Comparison of ENCODE assay signal across 11 cellular contexts in the genomic region with DNA sequence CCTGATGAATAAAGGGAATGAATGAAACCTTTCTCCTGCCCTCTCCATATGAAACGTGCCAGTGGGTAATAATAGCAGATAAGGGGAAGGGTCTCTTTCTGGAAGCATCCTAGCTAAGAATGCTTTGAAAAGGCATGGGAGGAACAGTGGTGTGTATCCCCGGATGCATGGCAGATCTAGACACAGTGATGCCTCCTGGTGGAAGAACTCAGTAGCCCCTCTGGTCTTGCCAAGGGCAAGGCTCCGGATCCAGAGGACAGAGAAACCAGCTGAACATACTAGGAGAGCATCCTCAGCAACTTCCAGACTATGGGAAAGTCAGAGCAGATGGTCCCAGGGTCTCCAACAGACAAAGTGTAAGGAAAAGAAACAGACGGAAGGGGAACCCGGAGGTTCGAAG. TPM values are rescaled to one million over a fixed set of nuclear protein-coding genes. Genes with fewer than 3 reads are reported as not detected.
DNase-seq lines count a peak whose midpoint lies in the region; ATAC-seq, FAIRE-seq and TF ChIP-seq lines count a peak whose summit lies in the region.
"Had no signal": no experiment of that assay in that cellular context is flagged by ENCODE, and none has a peak within 500 bp of the region (broad histone marks: within the 10 kb centered on the region; RNA-seq: fewer than 3 reads in every experiment).

No MANE protein-coding gene starts in this region.

- no peak overlapping the region for H3K4me3 ChIP-seq in heart left ventricle
- no peak overlapping the region for H3K4me3 ChIP-seq in PC-9

- peaks cover 5% of the 10 kb centered on the region; the same call in 1 of the 2 replicates for H3F3A ChIP-seq in PC-9 (ENCODE audit: insufficient read depth, low read depth)

- TF ChIP-seq CTCF in heart left ventricle (IDR thresholded peaks at IDR 0.05), result peak in 8 of 12 donors; percentile 7 to 34 (median 30)
- peak; percentile 45; the same call in 1 of the 2 replicates for TF ChIP-seq CTCF in PC-9 (conservative IDR thresholded peaks at IDR 0.05)
- TF ChIP-seq CTCF in foreskin keratinocyte (conservative IDR thresholded peaks at IDR 0.05), result peak; percentile 55

- H3K9me2 ChIP-seq in PC-9 (ENCODE audit: insufficient read depth), result no peaks in the 10 kb centered on the region

- no peak for FAIRE-seq in RCC 7860 (lab: Jason Lieb, UNC)
- FAIRE-seq: small intestine had no signal

- WGBS in heart left ventricle, 4 donors, result 68 to 80% (median 76%) methylated on average over 6 of the region's 6 CpGs

- no peaks in the 10 kb centered on the region for H3K9me3 ChIP-seq in heart left ventricle
- H3K9me3 ChIP-seq in PC-9 (ENCODE audit: insufficient read depth, low read depth), result no peaks in the 10 kb centered on the region

- H3K27me3 ChIP-seq in heart left ventricle, result no peaks in the 10 kb centered on the region
- no peaks in the 10 kb centered on the region for H3K27me3 ChIP-seq in PC-9 (ENCODE audit: insufficient read depth, low read depth)
- H3K27me3 ChIP-seq in foreskin keratinocyte, result no peaks in the 10 kb centered on the region

- H3K79me2 ChIP-seq in PC-9 (ENCODE audit: low read depth), result no peaks in the 10 kb centered on the region

- DNase-seq in heart left ventricle, result peak in 2 of 5 donors; percentile 18 to 34
- DNase-seq in left cardiac atrium, result no peak
- no peak for DNase-seq in PC-9
- no peak for DNase-seq in foreskin keratinocyte
- no peak for DNase-seq in head of caudate nucleus
- no peak for DNase-seq in RCC 7860 (ENCODE audit: low spot score)
- DNase-seq in putamen (ENCODE audit: low spot score), result no peak
- DNase-seq: activated naive CD8-positive, alpha-beta T cell treated with anti-CD3 and anti-CD28 coated beads, Interleukin-2, amount 10 ng/mL, durations not matched to agents 7 days and 5 days; small intestine had no signal

- TF ChIP-seq POLR2A in heart left ventricle (IDR thresholded peaks at IDR 0.05), result no peak

- H3K27ac ChIP-seq in heart left ventricle, result no peak overlapping the region
- no peak overlapping the region for H3K27ac ChIP-seq in PC-9
- H3K27ac ChIP-seq in foreskin keratinocyte, result no peak overlapping the region

- no peak overlapping the region for H2AFZ ChIP-seq in PC-9

- no peaks in the 10 kb centered on the region for H3K36me3 ChIP-seq in heart left ventricle
- no peaks in the 10 kb centered on the region for H3K36me3 ChIP-seq in PC-9 (ENCODE audit: low read depth)

- POLR2A ChIA-PET in PC-9 (lab: Charles Lee; ENCODE audit: unreplicated experiment), result no interaction called here

- no peaks in the 10 kb centered on the region for H4K20me1 ChIP-seq in PC-9 (ENCODE audit: insufficient read depth)

- H3K4me1 ChIP-seq in heart left ventricle (peaks cover 0 to 4% (median 0%) of the 10 kb centered on the region in 12 donors), PC-9 (replicated peaks; ENCODE audit: insufficient read depth) (no peaks in the 10 kb centered on the region), foreskin keratinocyte (no peaks in the 10 kb centered on the region)

- ATAC-seq in heart left ventricle, result peak in 2 of 4 donors; percentile 27 to 50
- ATAC-seq in left cardiac atrium, result no peak
- no peak for ATAC-seq in foreskin keratinocyte
- ATAC-seq in GM21723 (IDR thresholded peaks at IDR 0.05; ENCODE audit: unreplicated experiment), result no peak

- no peak overlapping the region for H3K4me2 ChIP-seq in PC-9

- intact Hi-C loops in heart left ventricle (cut with DNase I) (loop anchor here in 3 of 10 donors (5.0 to 10.0 kb wide), 2 partner anchors 49 to 52 kb away; a partner anchor contains a TSS), left cardiac atrium (cut with DNase I) (loop anchor here in 1 of 2 donors (10.0 kb wide), 1 partner anchor 49 kb away; a partner anchor contains a TSS), PC-9 (cut with micrococcal nuclease; ENCODE audit: unreplicated experiment) (loop anchor here (5.0 kb wide), 2 partner anchors 248 to 468 kb away; a partner anchor contains a TSS), head of caudate nucleus (cut with DNase I) (no loop called here)

- no TSS peak for BruUV-seq in PC-9 (replicated peaks; lab: Mats Ljungman, UMichigan)

- CTCF ChIA-PET in PC-9 (lab: Charles Lee), result interaction anchor here (0.8 kb wide), 1 partner anchor 260 kb away, joined by 3 read pairs; a partner anchor contains a TSS

RNA-seq across cellular contexts. Expression of a gene that starts 6.4 kb away (rescaled TPM):
- total RNA-seq in heart left ventricle (under 1 TPM in 8 of 9 donors, not detected in 1; 0.09 to 0.30 (median 0.22) TPM), left cardiac atrium (under 1 TPM; 0.63 to 0.65 TPM), PC-9 (2021) (7.1 and 9.7 TPM in 2 replicates), foreskin keratinocyte (3.1 and 4.0 TPM in 2 replicates)
- polyA plus RNA-seq in heart left ventricle (under 1 TPM; 0.17 to 0.27 TPM), foreskin keratinocyte (4.2 and 5.0 TPM in 2 replicates)

RNA-seq across cellular contexts. Expression of a gene that starts 20.1 kb away (rescaled TPM):
- total RNA-seq in heart left ventricle, result not detected
- polyA plus RNA-seq in heart left ventricle, result under 1 TPM in 1 of 2 donors, not detected in 1; 0.34 TPM
- under 1 TPM in 1 of 2 donors, not detected in 1; 0.27 TPM for total RNA-seq in left cardiac atrium
- not detected in 2 replicates for total RNA-seq in PC-9 (2021)
- total RNA-seq in foreskin keratinocyte, result 0.24 TPM in 1 of 2 replicates, not detected in the other
- polyA plus RNA-seq in foreskin keratinocyte, result 0.04 and 0.24 TPM in 2 replicates
- total RNA-seq: activated naive CD8-positive, alpha-beta T cell treated with anti-CD3 and anti-CD28 coated beads, Interleukin-2, amount 10 ng/mL, durations not matched to agents 7 days and 5 days; T-helper 1 cell treated with Interleukin-12 subunit alpha and Interleukin-12 subunit beta and Interleukin-4 antibody, amounts not matched to agents 30 ng/mL and 1 ng/mL, for 36 hours had no signal

RNA-seq across cellular contexts. Expression of a gene that starts 46.9 kb away (rescaled TPM):
- 10 to 100 TPM; 18.8 to 39.5 (median 22.2) TPM for total RNA-seq in heart left ventricle
- polyA plus RNA-seq in heart left ventricle, result 10 to 100 TPM; 26.5 to 41.5 TPM
- 10 to 100 TPM; 19.4 to 21.0 TPM for total RNA-seq in left cardiac atrium
- total RNA-seq in PC-9 (2021), result 52.0 and 55.9 TPM in 2 replicates
- 27.5 and 28.3 TPM in 2 replicates for total RNA-seq in foreskin keratinocyte
- 25.8 and 27.0 TPM in 2 replicates for polyA plus RNA-seq in foreskin keratinocyte
